31 cellular contexts compared by ENCODE assay signal in genomic region chr20:48285656-48286055, GRCh38.
DNase-seq lines count a peak whose midpoint lies in the region; ATAC-seq and TF ChIP-seq lines count a peak whose summit lies in the region.
"Had no signal": no experiment of that assay in that cellular context is flagged by ENCODE, and none has a peak within 500 bp of the region (broad histone marks: within the 10 kb centered on the region; RNA-seq: fewer than 3 reads in every experiment).

No MANE protein-coding gene starts in this region.

- H3K9me3 ChIP-seq in left lung (no peaks in the 10 kb centered on the region), stomach (no peaks in the 10 kb centered on the region)
- H3K9me3 ChIP-seq: heart right ventricle, ovary, Peyer's patch, thoracic aorta, vagina had no signal

- H3K4me1 Mint-ChIP-seq in brain: peaks cover 83% of the 10 kb centered on the region
- no peaks in the 10 kb centered on the region for H3K4me1 Mint-ChIP-seq in activated T-helper 17 cell treated with anti-CD3 and anti-CD28 coated beads, Interleukin-2, amount 50 U/mL, for 72 hours

- H3K27ac Mint-ChIP-seq in brain: peak overlapping the region; percentile 21 to 95 (median 69)
- H3K27ac Mint-ChIP-seq in activated T-helper 17 cell treated with anti-CD3 and anti-CD28 coated beads, Interleukin-2, amount 50 U/mL, for 72 hours: no peak overlapping the region
- H3K27ac Mint-ChIP-seq: activated CD4-positive, alpha-beta memory T cell treated with anti-CD3 and anti-CD28 coated beads for 36 hours; activated T-cell treated with anti-CD3 and anti-CD28 coated beads, Interleukin-2, amount 50 U/mL, for 72 hours; stimulated activated naive CD8-positive, alpha-beta T cell treated with anti-CD3 and anti-CD28 coated beads, Interleukin-15, Interleukin-2, amounts not matched to agents 100 ng/mL and 50 ng/mL, for 24 hours had no signal

- ATAC-seq in left lung: peak; percentile 14
- no peak for ATAC-seq in activated T-helper 17 cell treated with anti-CD3 and anti-CD28 coated beads, Interleukin-2, amount 50 U/mL, for 72 hours (replicated peaks)
- ATAC-seq: activated T-cell treated with anti-CD3 and anti-CD28 coated beads, Interleukin-2, amount 50 U/mL, for 72 hours; esophagus mucosa; heart right ventricle had no signal

- DNase-seq in HT-29 (ENCODE audit: low spot score): peak; percentile 69
- no peak for DNase-seq in left lung
- DNase-seq in stomach: no peak
- DNase-seq in NCI-H345 treated with DMSO at 0.1 percent for 48 hours (lab: John Stamatoyannopoulos, UW; ENCODE audit: unreplicated experiment): no peak
- no peak for DNase-seq in activated naive CD4-positive, alpha-beta T cell treated with anti-CD3 and anti-CD28 coated beads, Interleukin-2, amount 50 U/mL, for 16 hours
- DNase-seq: activated CD4-positive, alpha-beta memory T cell treated with anti-CD3 and anti-CD28 coated beads for 36 hours; activated CD4-positive, CD25-positive, alpha-beta regulatory T cell treated with anti-CD3 and anti-CD28 coated beads, Interleukin-2, amount 50 U/mL, for 72 hours; activated naive CD4-positive, alpha-beta T cell; activated T-cell treated with anti-CD3 and anti-CD28 coated beads, Interleukin-2, amount 50 U/mL, for 72 hours; cerebellar nuclear complex; DND-41; foreskin fibroblast; GF-D8; heart right ventricle; kidney; mammary epithelial cell; NCI-H1694 treated with DMSO at 0.1 percent for 48 hours; NCI-H69; ovary; Peyer's patch; SHP77 treated with DMSO at 0.1 percent for 48 hours; stimulated activated CD4-positive, alpha-beta T cell treated with anti-CD3 and anti-CD28 coated beads, Interleukin-1b, Interleukin-23, amount 100 ng/mL, for 48 hours had no signal

- H3K27me3 ChIP-seq in left lung (no peaks in the 10 kb centered on the region), stomach (no peaks in the 10 kb centered on the region)
- H3K27me3 ChIP-seq: BLaER1 treated with 17β-estradiol and CSF1 and Interleukin-3, amounts not matched to agents 10 nM and 100 nM; brain microvascular endothelial cell; ovary; Peyer's patch; vagina had no signal

- no peak for TF ChIP-seq EP300 in stomach (IDR thresholded peaks at IDR 0.05)

- no peaks in the 10 kb centered on the region for H3K36me3 Mint-ChIP-seq in brain
- no peaks in the 10 kb centered on the region for H3K36me3 Mint-ChIP-seq in activated T-helper 17 cell treated with anti-CD3 and anti-CD28 coated beads, Interleukin-2, amount 50 U/mL, for 72 hours (ENCODE audit: low read depth)
- H3K36me3 Mint-ChIP-seq: activated CD4-positive, alpha-beta memory T cell treated with anti-CD3 and anti-CD28 coated beads for 36 hours had no signal

- H3K4me3 Mint-ChIP-seq in brain: no peak overlapping the region
- H3K4me3 Mint-ChIP-seq in activated T-helper 17 cell treated with anti-CD3 and anti-CD28 coated beads, Interleukin-2, amount 50 U/mL, for 72 hours: no peak overlapping the region
- H3K4me3 Mint-ChIP-seq: activated CD4-positive, alpha-beta memory T cell treated with anti-CD3 and anti-CD28 coated beads for 36 hours; activated T-cell treated with anti-CD3 and anti-CD28 coated beads, Interleukin-2, amount 50 U/mL, for 72 hours; stimulated activated naive CD8-positive, alpha-beta T cell treated with anti-CD3 and anti-CD28 coated beads, Interleukin-15, Interleukin-2, amounts not matched to agents 100 ng/mL and 50 ng/mL, for 24 hours had no signal

- H3K4me3 ChIP-seq in left lung (no peak overlapping the region), stomach (no peak overlapping the region)
- H3K4me3 ChIP-seq: BLaER1 treated with 17β-estradiol and CSF1 and Interleukin-3, amounts not matched to agents 10 nM and 100 nM; heart right ventricle; ovary; Peyer's patch; smooth muscle cell; thoracic aorta; vagina had no signal

- no peak for TF ChIP-seq CTCF in brain (conservative IDR thresholded peaks at IDR 0.05)
- no peak for TF ChIP-seq CTCF in left lung (IDR thresholded peaks at IDR 0.05)
- TF ChIP-seq CTCF in stomach (IDR thresholded peaks at IDR 0.05): no peak

- H3K27me3 Mint-ChIP-seq in brain: peaks cover 9% of the 10 kb centered on the region
- peaks cover 37% of the 10 kb centered on the region for H3K27me3 Mint-ChIP-seq in activated T-helper 17 cell treated with anti-CD3 and anti-CD28 coated beads, Interleukin-2, amount 50 U/mL, for 72 hours

- H3K36me3 ChIP-seq in left lung (no peaks in the 10 kb centered on the region), stomach (no peaks in the 10 kb centered on the region)
- H3K36me3 ChIP-seq: brain microvascular endothelial cell, heart right ventricle, ovary, Peyer's patch, thoracic aorta, vagina had no signal

- no peak for TF ChIP-seq POLR2A in stomach (IDR thresholded peaks at IDR 0.05)

- H3K9me3 Mint-ChIP-seq in brain: peaks cover 0 to 13% (median 0%) of the 10 kb centered on the region in 5 experiments
- no peaks in the 10 kb centered on the region for H3K9me3 Mint-ChIP-seq in activated T-helper 17 cell treated with anti-CD3 and anti-CD28 coated beads, Interleukin-2, amount 50 U/mL, for 72 hours
- H3K9me3 Mint-ChIP-seq: activated CD4-positive, alpha-beta memory T cell treated with anti-CD3 and anti-CD28 coated beads for 36 hours; stimulated activated naive CD8-positive, alpha-beta T cell treated with anti-CD3 and anti-CD28 coated beads, Interleukin-15, Interleukin-2, amounts not matched to agents 100 ng/mL and 50 ng/mL, for 24 hours had no signal

- H3K4me1 ChIP-seq in left lung: peaks cover 6 to 17% of the 10 kb centered on the region in 2 donors
- peaks cover 18 to 33% (median 22%) of the 10 kb centered on the region in 4 donors for H3K4me1 ChIP-seq in stomach

- intact Hi-C loops in left lung (cut with DNase I) (no loop called here), stomach (cut with DNase I; ENCODE audit: low total_unique reads) (no loop called here)

- H3K27ac ChIP-seq in left lung (no peak overlapping the region), stomach (peak overlapping the region; percentile 18 to 67 (median 56))
- H3K27ac ChIP-seq: brain microvascular endothelial cell, Peyer's patch had no signal

- WGBS in stomach, 5 donors: 7 to 29% (median 15%) methylated on average over 1 of the region's 1 CpG

Comparison
In these comparisons a context has a peak if more than half of its experiments do, and no peak if none do; other contexts are left out.
1. H3K27ac ChIP-seq: peak in stomach (5 of 5); none in left lung (0 of 2).